ENCODE assay signal across 8 cellular contexts in the genomic region with DNA sequence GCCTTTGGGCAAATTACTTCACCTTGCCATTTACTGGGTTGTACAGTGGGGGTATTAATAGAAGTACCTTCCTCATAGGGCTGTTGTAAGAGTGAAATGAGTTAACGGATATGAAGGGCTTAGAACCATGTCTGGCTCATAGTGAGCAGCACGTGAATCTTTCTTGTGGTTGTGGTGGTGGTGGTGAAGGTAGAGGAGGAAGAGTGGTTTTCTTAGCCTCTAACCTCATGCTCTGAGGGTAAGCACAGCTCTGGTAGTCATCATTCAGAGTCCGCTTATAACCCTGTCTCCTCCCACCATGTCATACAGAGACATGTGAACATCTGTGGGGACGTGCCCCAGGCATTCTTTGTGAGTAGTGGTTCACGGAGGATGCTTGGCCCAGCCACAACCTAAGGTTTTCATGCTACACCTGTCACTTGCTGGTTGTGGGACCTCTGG. TPM values are rescaled to one million over a fixed set of nuclear protein-coding genes. Genes with fewer than 3 reads are reported as not detected.
A peak's percentile ranks its signal among the peaks of the same experiment; 100 is the strongest.
DNase-seq lines count a peak whose midpoint lies in the region; ATAC-seq and TF ChIP-seq lines count a peak whose summit lies in the region.

No MANE protein-coding gene starts in this region.

- no peak overlapping the region for H3K27ac ChIP-seq in tibial artery

- peaks cover 72% of the 10 kb centered on the region for H3K27me3 Mint-ChIP-seq in activated CD8-positive, alpha-beta T cell treated with anti-CD3 and anti-CD28 coated beads, Interleukin-2, amount 10 ng/mL, durations not matched to agents 7 days and 5 days (ENCODE audit: low read depth)

- no peaks in the 10 kb centered on the region for H3K9me3 Mint-ChIP-seq in activated CD8-positive, alpha-beta T cell treated with anti-CD3 and anti-CD28 coated beads, Interleukin-2, amount 10 ng/mL, durations not matched to agents 7 days and 5 days (ENCODE audit: insufficient read depth)

- CTCF ChIA-PET in activated CD8-positive, alpha-beta T cell treated with anti-CD3 and anti-CD28 coated beads, Interleukin-2, amount 10 ng/mL, durations not matched to agents 7 days and 5 days (lab: Charles Lee) = no interaction called here

- intact Hi-C loops in tibial artery (cut with DNase I; ENCODE audit: low total_unique reads) (no loop called here), posterior cingulate gyrus (cut with DNase I) (no loop called here)

- no peak for TF ChIP-seq CTCF in tibial artery (IDR thresholded peaks at IDR 0.05)

- no peaks in the 10 kb centered on the region for H3K36me3 Mint-ChIP-seq in activated CD8-positive, alpha-beta T cell treated with anti-CD3 and anti-CD28 coated beads, Interleukin-2, amount 10 ng/mL, durations not matched to agents 7 days and 5 days (ENCODE audit: low read depth)

- peaks cover 0 to under 1% (median 0%) of the 10 kb centered on the region in 4 donors for H3K4me1 ChIP-seq in tibial artery

- H3K4me3 ChIP-seq in tibial artery = no peak overlapping the region

- ATAC-seq in GM19351 (IDR thresholded peaks at IDR 0.05; ENCODE audit: unreplicated experiment) = peak; percentile 96
- ATAC-seq in HG03097 (IDR thresholded peaks at IDR 0.05; ENCODE audit: low FRiP score, unreplicated experiment) = peak; percentile 90
- peak; percentile 97 for ATAC-seq in activated CD8-positive, alpha-beta T cell treated with anti-CD3 and anti-CD28 coated beads, Interleukin-2, amount 10 ng/mL, durations not matched to agents 7 days and 5 days

- no peaks in the 10 kb centered on the region for H3K27me3 ChIP-seq in tibial artery

- H3K4me3 Mint-ChIP-seq in activated CD8-positive, alpha-beta T cell treated with anti-CD3 and anti-CD28 coated beads, Interleukin-2, amount 10 ng/mL, durations not matched to agents 7 days and 5 days = peak overlapping the region; percentile 7

- no peaks in the 10 kb centered on the region for H3K36me3 ChIP-seq in tibial artery

- H3K9me3 ChIP-seq in tibial artery = no peaks in the 10 kb centered on the region

- POLR2A ChIA-PET in activated CD8-positive, alpha-beta T cell treated with anti-CD3 and anti-CD28 coated beads, Interleukin-2, amount 10 ng/mL, durations not matched to agents 7 days and 5 days (lab: Charles Lee) = no interaction called here

- peak overlapping the region; percentile 43 for H3K27ac Mint-ChIP-seq in activated CD8-positive, alpha-beta T cell treated with anti-CD3 and anti-CD28 coated beads, Interleukin-2, amount 10 ng/mL, durations not matched to agents 7 days and 5 days

- H3K4me1 Mint-ChIP-seq in activated CD8-positive, alpha-beta T cell treated with anti-CD3 and anti-CD28 coated beads, Interleukin-2, amount 10 ng/mL, durations not matched to agents 7 days and 5 days (ENCODE audit: low read depth) = peaks cover 17% of the 10 kb centered on the region

- DNase-seq in activated CD8-positive, alpha-beta T cell treated with anti-CD3 and anti-CD28 coated beads, Interleukin-2, amount 10 ng/mL, durations not matched to agents 7 days and 5 days = peak; percentile 82
- DNase-seq in stimulated activated CD4-positive, alpha-beta T cell treated with anti-CD3 and anti-CD28 coated beads, Interleukin-2, amount 100 ng/mL, for 4 hours (ENCODE audit: low read depth) = peak; percentile 8
- no peak for DNase-seq in tibial artery
- no peak for DNase-seq in inferior parietal cortex (ENCODE audit: extremely low spot score)
- DNase-seq in posterior cingulate gyrus = no peak
- no peak for DNase-seq in HuH-7.5 (ENCODE audit: low spot score)

RNA-seq across cellular contexts. Expression of a gene that starts 43.6 kb away (rescaled TPM):
- under 1 TPM in 1 of 2 experiments, not detected in 1; 0.05 TPM for total RNA-seq in activated CD8-positive, alpha-beta T cell treated with anti-CD3 and anti-CD28 coated beads, Interleukin-2, amount 10 ng/mL, durations not matched to agents 7 days and 5 days

Comparison
In these comparisons a context has a peak if more than half of its experiments do, and no peak if none do; other contexts are left out.
1. DNase-seq: peak in activated CD8-positive, alpha-beta T cell treated with anti-CD3 and anti-CD28 coated beads, Interleukin-2, amount 10 ng/mL, durations not matched to agents 7 days and 5 days (single experiment) and stimulated activated CD4-positive, alpha-beta T cell treated with anti-CD3 and anti-CD28 coated beads, Interleukin-2, amount 100 ng/mL, for 4 hours (single experiment); none in tibial artery (0 of 2), inferior parietal cortex (single experiment), posterior cingulate gyrus (0 of 10) and HuH-7.5 (single experiment).
2. Peak in every context shown above with its lines, with median percentiles within 50 percentile points of each other: ATAC-seq.